Comparison of ENCODE assay signal across 15 cellular contexts in genomic region chr3:46429250-46429649, GRCh38. TPM values are rescaled to one million over a fixed set of nuclear protein-coding genes. Genes with fewer than 3 reads are reported as not detected.
"Had no signal": no experiment of that assay in that cellular context is flagged by ENCODE, and none has a peak within 500 bp of the region (broad histone marks: within the 10 kb centered on the region; RNA-seq: fewer than 3 reads in every experiment).

No MANE protein-coding gene starts in this region.

- H3K4me3 Mint-ChIP-seq: activated CD4-positive, alpha-beta memory T cell treated with anti-CD3 and anti-CD28 coated beads for 36 hours; activated naive CD8-positive, alpha-beta T cell; stimulated activated effector memory CD8-positive, alpha-beta T cell treated with anti-CD3 and anti-CD28 coated beads, Interleukin-12 subunit alpha, Interleukin-12 subunit beta, amount 100 ng/mL, for 72 hours had no signal

- H3K27ac ChIP-seq: brain microvascular endothelial cell, esophagus muscularis mucosa had no signal

- H3K36me3 Mint-ChIP-seq: stimulated activated effector memory CD8-positive, alpha-beta T cell treated with anti-CD3 and anti-CD28 coated beads, Interleukin-12 subunit alpha, Interleukin-12 subunit beta, amount 100 ng/mL, for 72 hours had no signal

- ATAC-seq: stimulated activated effector memory CD8-positive, alpha-beta T cell treated with anti-CD3 and anti-CD28 coated beads, Interleukin-12 subunit alpha, Interleukin-12 subunit beta, amount 100 ng/mL, for 72 hours had no signal

- H3K4me3 ChIP-seq: esophagus muscularis mucosa had no signal

- H3K4me1 ChIP-seq: esophagus muscularis mucosa had no signal

- H3K27me3 Mint-ChIP-seq: activated CD4-positive, alpha-beta memory T cell treated with anti-CD3 and anti-CD28 coated beads for 36 hours; activated naive CD8-positive, alpha-beta T cell had no signal

- H3K27me3 ChIP-seq: brain microvascular endothelial cell, esophagus muscularis mucosa had no signal

- H3K27ac Mint-ChIP-seq: activated CD4-positive, alpha-beta memory T cell treated with anti-CD3 and anti-CD28 coated beads for 36 hours; activated naive CD8-positive, alpha-beta T cell; stimulated activated effector memory CD8-positive, alpha-beta T cell treated with anti-CD3 and anti-CD28 coated beads, Interleukin-12 subunit alpha, Interleukin-12 subunit beta, amount 100 ng/mL, for 72 hours had no signal

- DNase-seq: activated CD4-positive, alpha-beta memory T cell treated with anti-CD3 and anti-CD28 coated beads for 36 hours; activated CD4-positive, alpha-beta T cell treated with anti-CD3 and anti-CD28 coated beads for 1 hour; activated gamma-delta T cell; activated T-cell treated with anti-CD3 and anti-CD28 coated beads, Interleukin-2, amount 50 U/mL, for 48 hours; brain microvascular endothelial cell; cerebellar nuclear complex; dermis blood vessel endothelial cell; foreskin melanocyte; head of caudate nucleus; kidney; posterior cingulate gyrus; T-helper 9 cell had no signal

- H3K36me3 ChIP-seq: brain microvascular endothelial cell had no signal

RNA-seq across cellular contexts. Expression of gene LTF, which starts 35.5 kb away (rescaled TPM):
- total RNA-seq: activated CD4-positive, alpha-beta memory T cell treated with anti-CD3 and anti-CD28 coated beads for 36 hours had no signal

RNA-seq across cellular contexts. Expression of gene CCR5, which starts 58.5 kb away (rescaled TPM):
- total RNA-seq: dermis blood vessel endothelial cell had no signal
